ENCODE assay signal across 9 cellular contexts in genomic region chr1:207935166-207935583, GRCh38.
DNase-seq lines count a peak whose midpoint lies in the region; ATAC-seq and TF ChIP-seq lines count a peak whose summit lies in the region.
"Had no signal": no experiment of that assay in that cellular context is flagged by ENCODE, and none has a peak within 500 bp of the region (broad histone marks: within the 10 kb centered on the region; RNA-seq: fewer than 3 reads in every experiment).

No MANE protein-coding gene starts in this region.

- DNase-seq in kidney glomerular epithelial cell (lab: John Stamatoyannopoulos, UW) (peak; percentile 13), NCI-H1105 treated with DMSO at 0.1 percent for 48 hours (lab: John Stamatoyannopoulos, UW) (no peak), GM13977 (ENCODE audit: low spot score) (no peak), GF-D8 (lab: John Stamatoyannopoulos, UW) (no peak)
- no peak for DNase-seq in stimulated activated naive CD8-positive, alpha-beta T cell treated with anti-CD3 and anti-CD28 coated beads, Interleukin-15, Interleukin-2, amounts not matched to agents 100 U/mL and 50 U/mL, for 24 hours
- DNase-seq: activated gamma-delta T cell treated with Interleukin-2 at 50 U/mL for 16 hours had no signal

- peak; percentile 90 for ATAC-seq in GM19035 (IDR thresholded peaks at IDR 0.05; ENCODE audit: unreplicated experiment)
- peak; percentile 96 for ATAC-seq in HG02610 (IDR thresholded peaks at IDR 0.05; ENCODE audit: unreplicated experiment)
- ATAC-seq in HG03457 (IDR thresholded peaks at IDR 0.05; ENCODE audit: unreplicated experiment): peak; percentile 88
- no peak for ATAC-seq in stimulated activated naive CD8-positive, alpha-beta T cell treated with anti-CD3 and anti-CD28 coated beads, Interleukin-15, Interleukin-2, amounts not matched to agents 100 U/mL and 50 U/mL, for 24 hours

- TF ChIP-seq CTCF in GM13977 (IDR thresholded peaks at IDR 0.05; ENCODE audit: extremely low read depth, insufficient read depth, missing control alignments): no peak

- in situ Hi-C loops in GM13977 (cut with MboI; ENCODE audit: low pct_unique_long_range_greater_than_20kb, low sequenced_read_pairs, unreplicated experiment): no loop called here
